Comparison of ENCODE assay signal across 8 cellular contexts in the genomic region with DNA sequence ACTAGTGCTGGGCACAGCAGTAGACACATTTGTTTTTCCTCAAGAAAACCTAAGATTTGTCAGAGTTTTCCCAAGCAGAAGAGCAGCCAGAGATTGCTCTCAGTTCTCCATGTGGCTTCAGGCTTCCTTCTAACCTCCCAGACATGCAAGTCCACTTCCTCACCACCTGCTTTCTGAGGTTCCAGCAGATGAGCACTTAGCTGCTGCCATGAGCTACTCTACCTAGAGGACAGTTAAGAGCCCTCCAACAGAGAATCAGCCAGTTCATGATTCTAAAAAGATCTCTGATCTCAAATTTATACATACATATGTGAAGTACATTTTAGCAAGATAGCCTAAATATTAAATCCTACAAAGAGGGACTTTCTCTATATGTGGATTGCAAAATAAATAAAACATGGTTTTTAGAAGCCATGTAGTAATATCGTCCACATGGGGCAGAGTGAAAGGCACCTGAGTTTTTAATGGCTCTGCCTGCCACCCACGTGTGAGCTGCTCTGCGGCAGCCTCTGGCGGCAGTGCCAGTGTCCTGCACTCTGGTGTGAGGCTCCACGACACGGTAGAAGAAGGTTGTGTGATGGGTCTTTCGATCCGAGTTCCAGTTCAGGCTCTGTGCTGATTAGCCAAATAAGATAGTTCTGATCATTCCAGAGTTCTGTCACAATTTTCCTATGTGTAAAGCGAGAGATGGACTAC. TPM values are rescaled to one million over a fixed set of nuclear protein-coding genes. Genes with fewer than 3 reads are reported as not detected.
DNase-seq lines count a peak whose midpoint lies in the region; ATAC-seq, FAIRE-seq and TF ChIP-seq lines count a peak whose summit lies in the region.

No MANE protein-coding gene starts in this region.

- H3K4me1 Mint-ChIP-seq in activated T-cell treated with anti-CD3 and anti-CD28 coated beads, Interleukin-2, amount 50 U/mL, for 72 hours (ENCODE audit: low read depth): peaks cover 34% of the 10 kb centered on the region

- peaks cover 0 to 29% of the 10 kb centered on the region in 2 donors for H3K36me3 ChIP-seq in gastroesophageal sphincter
- H3K36me3 ChIP-seq in spleen: peaks cover 0 to 21% (median 2%) of the 10 kb centered on the region in 6 donors

- WGBS in A549 (ENCODE audit: missing lambda C conversion rate): 11% methylated on average over 9 of the region's 9 CpGs
- WGBS in gastroesophageal sphincter (ENCODE audit: low coverage in 1 of 2), 2 donors: 26 to 47% methylated on average over 4 to 9 of the region's 9 CpGs
- 41 to 65% (median 49%) methylated on average over 9 of the region's 9 CpGs for WGBS in spleen, 5 donors

- intact Hi-C loops in spleen (cut with DNase I; ENCODE audit: low total_unique reads): no loop called here

- H3K27me3 Mint-ChIP-seq in activated T-cell treated with anti-CD3 and anti-CD28 coated beads, Interleukin-2, amount 50 U/mL, for 72 hours (ENCODE audit: low read depth): no peaks in the 10 kb centered on the region

- H3K36me3 Mint-ChIP-seq in activated T-cell treated with anti-CD3 and anti-CD28 coated beads, Interleukin-2, amount 50 U/mL, for 72 hours (ENCODE audit: insufficient read depth in 2 of 2): peaks cover 0 to 3% of the 10 kb centered on the region in 2 donors

- POLR2A ChIA-PET in A549 (lab: Yijun Ruan, JAX): no interaction called here

- H3K4me3 Mint-ChIP-seq in activated T-cell treated with anti-CD3 and anti-CD28 coated beads, Interleukin-2, amount 50 U/mL, for 72 hours: peak overlapping the region; percentile 17 to 47

- peak; percentile 16 to 46; a peak in 2 of 5 replicates for TF ChIP-seq RAD21 in A549 (conservative IDR thresholded peaks at IDR 0.05 in 1 of 2, IDR thresholded peaks at IDR 0.05 in 1 of 2)

- H3K27ac Mint-ChIP-seq in activated T-cell treated with anti-CD3 and anti-CD28 coated beads, Interleukin-2, amount 50 U/mL, for 72 hours: no peak overlapping the region

- ATAC-seq in A549: peak; percentile 98 to 100
- peak; percentile 85 for ATAC-seq in GM18517 (IDR thresholded peaks at IDR 0.05; ENCODE audit: unreplicated experiment)
- ATAC-seq in HG03060 (IDR thresholded peaks at IDR 0.05; ENCODE audit: low read depth, unreplicated experiment): peak; percentile 98
- ATAC-seq in activated T-cell treated with anti-CD3 and anti-CD28 coated beads, Interleukin-2, amount 50 U/mL, for 72 hours (replicated peaks in 1 of 2): peak; percentile 84
- ATAC-seq in gastroesophageal sphincter: peak; percentile 77

- H3K4me2 ChIP-seq in A549: peak overlapping the region; percentile 48; the same call in 2 of the 3 replicates

- peak; percentile 45; the same call in 2 of the 3 replicates for TF ChIP-seq CTCF in A549 (IDR thresholded peaks at IDR 0.05)
- TF ChIP-seq CTCF in gastroesophageal sphincter (IDR thresholded peaks at IDR 0.05): peak; percentile 47 to 67 (median 62)
- TF ChIP-seq CTCF in spleen (IDR thresholded peaks at IDR 0.05 in 8 of 11, conservative IDR thresholded peaks at IDR 0.05 in 3 of 11): peak; percentile 34 to 79 (median 62)

- H3K4me3 ChIP-seq in A549 (no peak overlapping the region), gastroesophageal sphincter (no peak overlapping the region), spleen (no peak overlapping the region)

- FAIRE-seq in A549 (lab: Jason Lieb, UNC): no peak

- CTCF ChIA-PET in A549 (lab: Yijun Ruan, JAX): interaction anchor here (1.1 to 1.4 kb wide), 2 partner anchors 10 to 40 kb away, joined by 3 to 6 read pairs; no protein-coding TSS in a partner anchor

- H3K4me1 ChIP-seq in A549 (no peaks in the 10 kb centered on the region), gastroesophageal sphincter (peaks cover 0 to 19% (median 0%) of the 10 kb centered on the region in 3 donors), spleen (peaks cover 0 to 35% (median 9%) of the 10 kb centered on the region in 6 donors)

- TF ChIP-seq POLR2A in A549 (IDR thresholded peaks at IDR 0.05; ENCODE audit: low read length) (no peak), gastroesophageal sphincter (IDR thresholded peaks at IDR 0.05) (no peak), spleen (IDR thresholded peaks at IDR 0.05) (no peak)

- H3K9me3 Mint-ChIP-seq in activated T-cell treated with anti-CD3 and anti-CD28 coated beads, Interleukin-2, amount 50 U/mL, for 72 hours: peaks cover 0 to 3% of the 10 kb centered on the region in 2 donors

- DNase-seq in A549 (ENCODE audit: low read depth in 1 of 2, low spot score in 1 of 2): peak; percentile 64 to 67
- peak; percentile 63 for DNase-seq in NOMO-1 treated with DMSO at 0.1 percent for 48 hours (lab: John Stamatoyannopoulos, UW; ENCODE audit: unreplicated experiment)
- DNase-seq in activated T-cell treated with anti-CD3 and anti-CD28 coated beads, Interleukin-2, amount 50 U/mL, for 72 hours: peak; percentile 37 to 65
- peak; percentile 87 for DNase-seq in spleen
- no peak for DNase-seq in NCI-H2081 (lab: John Stamatoyannopoulos, UW)

- TF ChIP-seq EP300 in A549 (IDR thresholded peaks at IDR 0.05) (no peak), gastroesophageal sphincter (IDR thresholded peaks at IDR 0.05) (no peak)

- H3K9me3 ChIP-seq in A549 (no peaks in the 10 kb centered on the region), gastroesophageal sphincter (no peaks in the 10 kb centered on the region), spleen (no peaks in the 10 kb centered on the region)

- H3K27ac ChIP-seq in A549: no peak overlapping the region
- peak overlapping the region in 2 of 4 donors; percentile 21 to 39 for H3K27ac ChIP-seq in gastroesophageal sphincter
- H3K27ac ChIP-seq in spleen: peak overlapping the region in 3 of 8 donors; percentile 11 to 53 (median 33)

- H3K27me3 ChIP-seq in gastroesophageal sphincter (no peaks in the 10 kb centered on the region), spleen (replicated peaks in 1 of 7) (no peaks in the 10 kb centered on the region)

TF ChIP-seq in A549, 52 proteins besides CTCF, POLR2A, EP300 and RAD21:
- no peak for TF ChIP-seq RNF2 (IDR thresholded peaks at IDR 0.05; ENCODE audit: borderline replicate concordance, low read depth)
- TF ChIP-seq, protein P1, sequence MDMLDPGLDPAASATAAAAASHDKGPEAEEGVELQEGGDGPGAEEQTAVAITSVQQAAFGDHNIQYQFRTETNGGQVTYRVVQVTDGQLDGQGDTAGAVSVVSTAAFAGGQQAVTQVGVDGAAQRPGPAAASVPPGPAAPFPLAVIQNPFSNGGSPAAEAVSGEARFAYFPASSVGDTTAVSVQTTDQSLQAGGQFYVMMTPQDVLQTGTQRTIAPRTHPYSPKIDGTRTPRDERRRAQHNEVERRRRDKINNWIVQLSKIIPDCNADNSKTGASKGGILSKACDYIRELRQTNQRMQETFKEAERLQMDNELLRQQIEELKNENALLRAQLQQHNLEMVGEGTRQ (IDR thresholded peaks at IDR 0.05): peak; percentile 42
- TF ChIP-seq, protein P2, sequence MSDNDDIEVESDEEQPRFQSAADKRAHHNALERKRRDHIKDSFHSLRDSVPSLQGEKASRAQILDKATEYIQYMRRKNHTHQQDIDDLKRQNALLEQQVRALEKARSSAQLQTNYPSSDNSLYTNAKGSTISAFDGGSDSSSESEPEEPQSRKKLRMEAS (IDR thresholded peaks at IDR 0.05): peak; percentile 81
- TF ChIP-seq SMC3 (IDR thresholded peaks at IDR 0.05): peak; percentile 38; the same call in 1 of the 3 replicates

RNA-seq across cellular contexts. Expression of a gene that starts 10.3 kb away (rescaled TPM):
- polyA plus RNA-seq in A549 (2011; rRNA removed) (5.0 and 5.5 TPM in 2 replicates), A549 (2017; fragmentation: RNase III; extraction: RNeasy Plus Mini Kit Qiagen cat#74134 plus additional on column Dnase treatment) (2.8 to 3.3 TPM (median 3.0 TPM) in 3 replicates), spleen (10 to 100 TPM; 13.1 to 14.7 (median 13.3) TPM)
- polyA plus RNA-seq in A549 (2012; cell fraction: cytosol; rRNA removed): 1.5 and 1.8 TPM in 2 replicates
- polyA plus RNA-seq in A549 (2012; cell fraction: nucleus; rRNA removed): 1.1 and 1.5 TPM in 2 replicates
- polyA minus RNA-seq in A549 (2011; rRNA and poly(A)+ RNA removed): 1.0 and 1.3 TPM in 2 replicates
- total RNA-seq in activated T-cell treated with anti-CD3 and anti-CD28 coated beads, Interleukin-2, amount 50 U/mL, for 72 hours: 10 to 100 TPM; 15.4 to 20.4 TPM
- total RNA-seq in gastroesophageal sphincter (10 to 100 TPM; 25.6 to 44.7 (median 32.5) TPM), spleen (10 to 100 TPM; 26.3 to 59.9 (median 41.5) TPM)

RNA-seq across cellular contexts. Expression of a gene that starts 25.6 kb away (rescaled TPM):
- polyA plus RNA-seq in A549 (2011; rRNA removed) (0.19 TPM in 1 of 2 replicates, not detected in the other), A549 (2017; fragmentation: RNase III; extraction: RNeasy Plus Mini Kit Qiagen cat#74134 plus additional on column Dnase treatment) (0.08 to 0.13 TPM in 2 of 3 replicates, not detected in the other), spleen (1 to 10 TPM; 1.1 to 3.6 (median 1.3) TPM)
- polyA plus RNA-seq in A549 (2012; cell fraction: cytosol; rRNA removed): not detected in 2 replicates
- polyA plus RNA-seq in A549 (2012; cell fraction: nucleus; rRNA removed): 0.04 TPM in 1 of 2 replicates, not detected in the other
- polyA minus RNA-seq in A549 (2011; rRNA and poly(A)+ RNA removed): 0.17 TPM in 1 of 2 replicates, not detected in the other
- 1 to 10 TPM in 1 of 2 donors, under 1 TPM in 1; 0.79 to 1.2 TPM for total RNA-seq in activated T-cell treated with anti-CD3 and anti-CD28 coated beads, Interleukin-2, amount 50 U/mL, for 72 hours
- total RNA-seq in gastroesophageal sphincter (1 to 10 TPM in 2 of 4 donors, under 1 TPM in 2; 0.81 to 3.1 (median 1.1) TPM), spleen (1 to 10 TPM in 5 of 7 donors, under 1 TPM in 2; 0.67 to 5.8 (median 1.7) TPM)

Comparison
In these comparisons a context has a peak if more than half of its experiments do, and no peak if none do; other contexts are left out.
1. DNase-seq: peak in A549 (2 of 2), NOMO-1 treated with DMSO at 0.1 percent for 48 hours (single experiment), activated T-cell treated with anti-CD3 and anti-CD28 coated beads, Interleukin-2, amount 50 U/mL, for 72 hours (2 of 2) and spleen (single experiment); none in NCI-H2081 (0 of 2).
2. Peak in every context shown above with its lines, with median percentiles within 50 percentile points of each other: ATAC-seq and CTCF ChIP-seq.